ENCODE assay signal across 5 cellular contexts in the genomic region with DNA sequence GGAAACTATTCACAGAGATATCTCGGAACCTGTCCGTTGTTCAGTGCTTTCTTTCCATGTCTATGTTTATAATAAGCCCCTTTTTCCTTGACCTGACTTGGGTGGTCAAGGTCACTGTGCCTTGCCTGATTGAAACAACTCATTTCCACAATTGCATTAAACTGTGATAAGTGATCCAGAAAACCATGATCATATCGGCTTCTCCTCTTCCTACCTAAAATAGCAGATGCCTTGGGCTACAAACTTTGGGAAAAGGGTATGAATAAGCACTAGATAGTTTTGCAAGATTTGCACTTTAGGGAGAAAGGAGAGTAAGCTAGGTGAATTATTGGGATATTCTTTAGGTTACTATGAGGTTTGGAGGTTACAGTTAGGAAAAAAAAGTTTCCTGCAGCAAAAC.
DNase-seq lines count a peak whose midpoint lies in the region; TF ChIP-seq lines count a peak whose summit lies in the region.
"Not testable (repeated sequence)": the region's sequence is repeated elsewhere in the genome, so short reads cannot be mapped to it uniquely, and the experiment has no call there.

No MANE protein-coding gene starts in this region.

- DNase-seq in RPMI7951 (ENCODE audit: low read depth) (peak; percentile 61), pons (ENCODE audit: low spot score) (peak; percentile 55)
- not testable (repeated sequence) for DNase-seq in dorsolateral prefrontal cortex; substantia nigra (lab: John Stamatoyannopoulos, UW)

- peak overlapping the region in 1 of 59 donors; percentile 28 for H3K4me3 ChIP-seq in dorsolateral prefrontal cortex

- not testable (repeated sequence) for H3K27me3 ChIP-seq in dorsolateral prefrontal cortex

- intact Hi-C loops in dorsolateral prefrontal cortex (cut with DNase I) = not testable (repeated sequence)

- TF ChIP-seq CTCF in dorsolateral prefrontal cortex (IDR thresholded peaks at IDR 0.05 in 54 of 56, conservative IDR thresholded peaks at IDR 0.05 in 2 of 56; ENCODE audit: low read depth in 1 of 56, partially characterized antibody in 56 of 56) = not testable (repeated sequence)

- H3K27ac ChIP-seq in angular gyrus (ENCODE audit: low read depth, low read length) = peak overlapping the region; percentile 35
- peak overlapping the region in 32 of 59 donors; percentile 13 to 89 (median 70) for H3K27ac ChIP-seq in dorsolateral prefrontal cortex
- H3K27ac ChIP-seq in substantia nigra (ENCODE audit: low read depth, low read length, poor library complexity, severe bottlenecking) = peak overlapping the region; percentile 80
